Comparison of ENCODE assay signal across 20 cellular contexts in genomic region chr2:74534411-74534810, GRCh38. TPM values are rescaled to one million over a fixed set of nuclear protein-coding genes. Genes with fewer than 3 reads are reported as not detected.
DNase-seq lines count a peak whose midpoint lies in the region; ATAC-seq, FAIRE-seq and TF ChIP-seq lines count a peak whose summit lies in the region.
"Had no signal": no experiment of that assay in that cellular context is flagged by ENCODE, and none has a peak within 500 bp of the region (broad histone marks: within the 10 kb centered on the region; RNA-seq: fewer than 3 reads in every experiment).

No MANE protein-coding gene starts in this region.

- no peak for TF ChIP-seq EP300 in A549 (IDR thresholded peaks at IDR 0.05)

- DNase-seq in A549 (ENCODE audit: low read depth in 1 of 2, low spot score in 1 of 2) (no peak), HCEC 1CT (peak; percentile 27), erythroblast (lab: John Stamatoyannopoulos, UW) (no peak), HFFc6 (no peak), HPDE6-E6E7 (ENCODE audit: extremely low spot score) (no peak)
- DNase-seq: BE2C, DMS53, GDM1, H7, IMR-90, NCI-H1694, NCI-H2081 treated with DMSO at 0.1 percent for 48 hours, NCI-H2171 treated with DMSO at 0.1 percent for 48 hours, NCI-H524 treated with DMSO at 0.1 percent for 48 hours, NCI-H82, Peyer's patch, SHP77 had no signal

- no peak overlapping the region for H3K4me2 ChIP-seq in A549

- H3K27ac ChIP-seq in A549: no peak overlapping the region
- H3K27ac ChIP-seq: Peyer's patch had no signal

- FAIRE-seq in A549 (lab: Jason Lieb, UNC): no peak
- FAIRE-seq: D721Med, HTR-8/SVneo had no signal

- H3K9me3 Mint-ChIP-seq in HFFc6: no peaks in the 10 kb centered on the region

- H3K9me3 ChIP-seq in A549: no peaks in the 10 kb centered on the region
- H3K9me3 ChIP-seq: BE2C, Peyer's patch had no signal

- no peaks in the 10 kb centered on the region for H3K27me3 Mint-ChIP-seq in HFFc6 (ENCODE audit: insufficient read depth)

- WGBS in A549 (ENCODE audit: missing lambda C conversion rate): 83% methylated on average over 9 of the region's 12 CpGs

- ATAC-seq in A549: no peak
- ATAC-seq in HG02938 (IDR thresholded peaks at IDR 0.05; ENCODE audit: unreplicated experiment): no peak

- peaks cover 36% of the 10 kb centered on the region for H3K4me1 Mint-ChIP-seq in HFFc6 (ENCODE audit: low read depth)

- TF ChIP-seq POLR2A in A549 (IDR thresholded peaks at IDR 0.05; ENCODE audit: low read length) (0 out of 2 replicates have a peak, but pooled peaks have one; percentile 6), erythroblast (IDR thresholded peaks at IDR 0.05; ENCODE audit: low read length) (peak; percentile 13)

- H3K36me3 Mint-ChIP-seq in HFFc6 (ENCODE audit: low read depth): peaks cover 9% of the 10 kb centered on the region

- no peak for TF ChIP-seq RAD21 in A549 (conservative IDR thresholded peaks at IDR 0.05 in 1 of 2, IDR thresholded peaks at IDR 0.05 in 1 of 2)

- POLR2A ChIA-PET in A549 (lab: Yijun Ruan, JAX): no interaction called here

- no peak for TF ChIP-seq CTCF in A549 (IDR thresholded peaks at IDR 0.05)
- TF ChIP-seq CTCF in HFFc6 (IDR thresholded peaks at IDR 0.05): no peak

- H3K4me3 ChIP-seq in A549: no peak overlapping the region
- H3K4me3 ChIP-seq: Peyer's patch had no signal

- no peak overlapping the region for H3K4me3 Mint-ChIP-seq in HFFc6

- CTCF ChIA-PET in A549 (lab: Yijun Ruan, JAX): interaction anchor here (0.7 to 8.5 kb wide), 5 partner anchors 10 to 53 kb away, joined by 4 to 92 read pairs (median 45); partner anchors contain the start of genes CCDC142, PCGF1 and TTC31

- H3K4me1 ChIP-seq in A549: peaks cover 7% of the 10 kb centered on the region; the same call in 2 of the 3 replicates
- H3K4me1 ChIP-seq: BE2C had no signal

- H3K27ac Mint-ChIP-seq in HFFc6: no peak overlapping the region

TF ChIP-seq in A549, 52 proteins besides CTCF, POLR2A, EP300 and RAD21:
- TF ChIP-seq MAZ (IDR thresholded peaks at IDR 0.05; ENCODE audit: borderline replicate concordance, low read depth, low read length) (no peak), ESRRA (IDR thresholded peaks at IDR 0.05; ENCODE audit: borderline replicate concordance, low read length) (no peak), KDM5A (IDR thresholded peaks at IDR 0.05) (no peak), FOXS1 (CRISPR knock-in tag; IDR thresholded peaks at IDR 0.05) (no peak), ZFP36 (IDR thresholded peaks at IDR 0.05; ENCODE audit: borderline replicate concordance, partially characterized antibody) (no peak), HDAC2 (IDR thresholded peaks at IDR 0.05) (no peak), ZC3H11A (IDR thresholded peaks at IDR 0.05) (no peak), EHMT2 (IDR thresholded peaks at IDR 0.05; ENCODE audit: low read depth) (no peak), ZNF302 (CRISPR knock-in tag; IDR thresholded peaks at IDR 0.05) (no peak), ATOH8 (CRISPR knock-in tag; IDR thresholded peaks at IDR 0.05; ENCODE audit: low read depth) (no peak), CBX8 (IDR thresholded peaks at IDR 0.05) (no peak), CEBPB (IDR thresholded peaks at IDR 0.05) (no peak), CHD4 (IDR thresholded peaks at IDR 0.05; ENCODE audit: borderline replicate concordance) (no peak), TP53 (CRISPR knock-in tag; IDR thresholded peaks at IDR 0.05) (no peak), HOXB13 (CRISPR knock-in tag; IDR thresholded peaks at IDR 0.05; ENCODE audit: low read depth) (no peak), HES2 (IDR thresholded peaks at IDR 0.05) (no peak)

RNA-seq across cellular contexts. Expression of gene HTRA2, which starts 4.7 kb away (rescaled TPM):
- 28.7 and 33.7 TPM in 2 replicates for polyA plus RNA-seq in A549 (2011; rRNA removed)
- polyA plus RNA-seq in A549 (2012; cell fraction: cytosol; rRNA removed): 58.3 and 59.8 TPM in 2 replicates
- 77.1 and 87.8 TPM in 2 replicates for polyA plus RNA-seq in A549 (2012; cell fraction: nucleus; rRNA removed)
- 33.6 to 36.5 TPM (median 34.0 TPM) in 3 replicates for polyA plus RNA-seq in A549 (2017; fragmentation: RNase III; extraction: RNeasy Plus Mini Kit Qiagen cat#74134 plus additional on column Dnase treatment)
- 36.0 and 41.3 TPM in 2 replicates for polyA minus RNA-seq in A549 (2011; rRNA and poly(A)+ RNA removed)
- total RNA-seq in HFFc6 (2021; fragmentation: NEBNext Ultra II Directional; extraction: Animal tissue kit (Norgen Biotek cat#: 25700)): 10 to 100 TPM; 29.7 to 43.3 (median 33.6) TPM

RNA-seq across cellular contexts. Expression of gene AUP1, which starts 4.9 kb away (rescaled TPM):
- 129 and 181 TPM in 2 replicates for polyA plus RNA-seq in A549 (2011; rRNA removed)
- polyA plus RNA-seq in A549 (2012; cell fraction: cytosol; rRNA removed): 262 and 310 TPM in 2 replicates
- polyA plus RNA-seq in A549 (2012; cell fraction: nucleus; rRNA removed): 733 and 769 TPM in 2 replicates
- 160 to 164 TPM (median 163 TPM) in 3 replicates for polyA plus RNA-seq in A549 (2017; fragmentation: RNase III; extraction: RNeasy Plus Mini Kit Qiagen cat#74134 plus additional on column Dnase treatment)
- 182 and 216 TPM in 2 replicates for polyA minus RNA-seq in A549 (2011; rRNA and poly(A)+ RNA removed)
- 100 to 1,000 TPM in 2 of 6 experiments, 10 to 100 TPM in 4; 81.0 to 119 (median 94.6) TPM for total RNA-seq in HFFc6 (2021; fragmentation: NEBNext Ultra II Directional; extraction: Animal tissue kit (Norgen Biotek cat#: 25700))

RNA-seq across cellular contexts. Expression of gene DQX1, which starts 8.4 kb away (rescaled TPM):
- 0.39 and 0.42 TPM in 2 replicates for polyA plus RNA-seq in A549 (2011; rRNA removed)
- polyA plus RNA-seq in A549 (2012; cell fraction: cytosol; rRNA removed): 0.25 and 0.27 TPM in 2 replicates
- 1.8 and 2.2 TPM in 2 replicates for polyA plus RNA-seq in A549 (2012; cell fraction: nucleus; rRNA removed)
- polyA plus RNA-seq in A549 (2017; fragmentation: RNase III; extraction: RNeasy Plus Mini Kit Qiagen cat#74134 plus additional on column Dnase treatment): 0.09 to 0.21 TPM (median 0.15 TPM) in 3 replicates
- 0.21 and 0.63 TPM in 2 replicates for polyA minus RNA-seq in A549 (2011; rRNA and poly(A)+ RNA removed)
- under 1 TPM in 2 of 6 experiments, not detected in 4; 0.14 to 0.40 TPM for total RNA-seq in HFFc6 (2021; fragmentation: NEBNext Ultra II Directional; extraction: Animal tissue kit (Norgen Biotek cat#: 25700))
- total RNA-seq: IMR-90 had no signal

RNA-seq across cellular contexts. Expression of gene LOXL3, which starts 19.3 kb away (rescaled TPM):
- polyA plus RNA-seq in A549 (2011; rRNA removed) (0.30 and 0.40 TPM in 2 replicates), A549 (2017; fragmentation: RNase III; extraction: RNeasy Plus Mini Kit Qiagen cat#74134 plus additional on column Dnase treatment) (0.27 to 0.53 TPM (median 0.31 TPM) in 3 replicates)
- polyA plus RNA-seq in A549 (2012; cell fraction: cytosol; rRNA removed): 0.39 and 0.41 TPM in 2 replicates
- polyA plus RNA-seq in A549 (2012; cell fraction: nucleus; rRNA removed): 0.64 and 1.3 TPM in 2 replicates
- 0.33 and 1.0 TPM in 2 replicates for polyA minus RNA-seq in A549 (2011; rRNA and poly(A)+ RNA removed)
- total RNA-seq in HFFc6 (2021; fragmentation: NEBNext Ultra II Directional; extraction: Animal tissue kit (Norgen Biotek cat#: 25700)): 10 to 100 TPM; 59.4 to 76.5 (median 64.1) TPM

RNA-seq across cellular contexts. Expression of gene DOK1, which starts 20.1 kb away (rescaled TPM):
- polyA plus RNA-seq in A549 (2011; rRNA removed) (3.7 and 4.0 TPM in 2 replicates), A549 (2017; fragmentation: RNase III; extraction: RNeasy Plus Mini Kit Qiagen cat#74134 plus additional on column Dnase treatment) (3.2 to 5.1 TPM (median 5.0 TPM) in 3 replicates)
- 4.3 and 5.2 TPM in 2 replicates for polyA plus RNA-seq in A549 (2012; cell fraction: cytosol; rRNA removed)
- 9.4 and 10.4 TPM in 2 replicates for polyA plus RNA-seq in A549 (2012; cell fraction: nucleus; rRNA removed)
- polyA minus RNA-seq in A549 (2011; rRNA and poly(A)+ RNA removed): 4.5 and 4.9 TPM in 2 replicates
- total RNA-seq in HFFc6 (2021; fragmentation: NEBNext Ultra II Directional; extraction: Animal tissue kit (Norgen Biotek cat#: 25700)): 10 to 100 TPM; 17.3 to 38.4 (median 31.5) TPM
